Comparison of ENCODE assay signal across 1 cellular context in genomic region chr17:43562679-43563146, GRCh38.
A peak's percentile ranks its signal among the peaks of the same experiment; 100 is the strongest.
TF ChIP-seq lines count a peak whose summit lies in the region.

No MANE protein-coding gene starts in this region.

TF ChIP-seq in HepG2, 621 proteins besides CTCF, POLR2A, EP300 and RAD21 (continues in another document):
- no peak for TF ChIP-seq ZBTB4 (CRISPR knock-in tag; IDR thresholded peaks at IDR 0.05; ENCODE audit: borderline replicate concordance)
- TF ChIP-seq, protein P1, sequence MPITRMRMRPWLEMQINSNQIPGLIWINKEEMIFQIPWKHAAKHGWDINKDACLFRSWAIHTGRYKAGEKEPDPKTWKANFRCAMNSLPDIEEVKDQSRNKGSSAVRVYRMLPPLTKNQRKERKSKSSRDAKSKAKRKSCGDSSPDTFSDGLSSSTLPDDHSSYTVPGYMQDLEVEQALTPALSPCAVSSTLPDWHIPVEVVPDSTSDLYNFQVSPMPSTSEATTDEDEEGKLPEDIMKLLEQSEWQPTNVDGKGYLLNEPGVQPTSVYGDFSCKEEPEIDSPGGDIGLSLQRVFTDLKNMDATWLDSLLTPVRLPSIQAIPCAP (CRISPR knock-in tag; IDR thresholded peaks at IDR 0.05; ENCODE audit: low read depth), result no peak
- no peak; the same call in 1 of the 2 replicates for TF ChIP-seq ETV6 (CRISPR knock-in tag; conservative IDR thresholded peaks at IDR 0.05)
- no peak for TF ChIP-seq ATAD3A (CRISPR knock-in tag; IDR thresholded peaks at IDR 0.05)
- TF ChIP-seq PLSCR1 (CRISPR knock-in tag; IDR thresholded peaks at IDR 0.05; ENCODE audit: borderline replicate concordance), result no peak
- TF ChIP-seq HMG20B (CRISPR knock-in tag; conservative IDR thresholded peaks at IDR 0.05), result no peak
- no peak for TF ChIP-seq ZFP41 (CRISPR knock-in tag; IDR thresholded peaks at IDR 0.05; ENCODE audit: borderline replicate concordance)
- TF ChIP-seq PHF21A (CRISPR knock-in tag; IDR thresholded peaks at IDR 0.05), result peak; percentile 60
- TF ChIP-seq ZNF326 (CRISPR knock-in tag; IDR thresholded peaks at IDR 0.05; ENCODE audit: borderline replicate concordance), result no peak
- TF ChIP-seq, protein P2, sequence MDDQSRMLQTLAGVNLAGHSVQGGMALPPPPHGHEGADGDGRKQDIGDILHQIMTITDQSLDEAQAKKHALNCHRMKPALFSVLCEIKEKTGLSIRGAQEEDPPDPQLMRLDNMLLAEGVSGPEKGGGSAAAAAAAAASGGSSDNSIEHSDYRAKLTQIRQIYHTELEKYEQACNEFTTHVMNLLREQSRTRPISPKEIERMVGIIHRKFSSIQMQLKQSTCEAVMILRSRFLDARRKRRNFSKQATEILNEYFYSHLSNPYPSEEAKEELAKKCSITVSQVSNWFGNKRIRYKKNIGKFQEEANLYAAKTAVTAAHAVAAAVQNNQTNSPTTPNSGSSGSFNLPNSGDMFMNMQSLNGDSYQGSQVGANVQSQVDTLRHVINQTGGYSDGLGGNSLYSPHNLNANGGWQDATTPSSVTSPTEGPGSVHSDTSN (CRISPR knock-in tag; IDR thresholded peaks at IDR 0.05; ENCODE audit: borderline replicate concordance), result no peak
- TF ChIP-seq, protein P3, sequence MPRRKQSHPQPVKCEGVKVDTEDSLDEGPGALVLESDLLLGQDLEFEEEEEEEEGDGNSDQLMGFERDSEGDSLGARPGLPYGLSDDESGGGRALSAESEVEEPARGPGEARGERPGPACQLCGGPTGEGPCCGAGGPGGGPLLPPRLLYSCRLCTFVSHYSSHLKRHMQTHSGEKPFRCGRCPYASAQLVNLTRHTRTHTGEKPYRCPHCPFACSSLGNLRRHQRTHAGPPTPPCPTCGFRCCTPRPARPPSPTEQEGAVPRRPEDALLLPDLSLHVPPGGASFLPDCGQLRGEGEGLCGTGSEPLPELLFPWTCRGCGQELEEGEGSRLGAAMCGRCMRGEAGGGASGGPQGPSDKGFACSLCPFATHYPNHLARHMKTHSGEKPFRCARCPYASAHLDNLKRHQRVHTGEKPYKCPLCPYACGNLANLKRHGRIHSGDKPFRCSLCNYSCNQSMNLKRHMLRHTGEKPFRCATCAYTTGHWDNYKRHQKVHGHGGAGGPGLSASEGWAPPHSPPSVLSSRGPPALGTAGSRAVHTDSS (CRISPR knock-in tag; conservative IDR thresholded peaks at IDR 0.05), result no peak
- no peak for TF ChIP-seq ZC3H4 (CRISPR knock-in tag; IDR thresholded peaks at IDR 0.05; ENCODE audit: borderline replicate concordance)
- TF ChIP-seq TCF7 (IDR thresholded peaks at IDR 0.05; ENCODE audit: low read depth), result peak; percentile 61; the same call in 1 of the 2 replicates
- no peak for TF ChIP-seq ZNF160 (CRISPR knock-in tag; IDR thresholded peaks at IDR 0.05)
- TF ChIP-seq MED8 (CRISPR knock-in tag; IDR thresholded peaks at IDR 0.05; ENCODE audit: insufficient replicate concordance), result no peak
- TF ChIP-seq HOXD1 (CRISPR knock-in tag; IDR thresholded peaks at IDR 0.05), result no peak
- TF ChIP-seq, protein P4, sequence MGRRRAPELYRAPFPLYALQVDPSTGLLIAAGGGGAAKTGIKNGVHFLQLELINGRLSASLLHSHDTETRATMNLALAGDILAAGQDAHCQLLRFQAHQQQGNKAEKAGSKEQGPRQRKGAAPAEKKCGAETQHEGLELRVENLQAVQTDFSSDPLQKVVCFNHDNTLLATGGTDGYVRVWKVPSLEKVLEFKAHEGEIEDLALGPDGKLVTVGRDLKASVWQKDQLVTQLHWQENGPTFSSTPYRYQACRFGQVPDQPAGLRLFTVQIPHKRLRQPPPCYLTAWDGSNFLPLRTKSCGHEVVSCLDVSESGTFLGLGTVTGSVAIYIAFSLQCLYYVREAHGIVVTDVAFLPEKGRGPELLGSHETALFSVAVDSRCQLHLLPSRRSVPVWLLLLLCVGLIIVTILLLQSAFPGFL (CRISPR knock-in tag; IDR thresholded peaks at IDR 0.05), result no peak
- no peak for TF ChIP-seq MAFK (conservative IDR thresholded peaks at IDR 0.05 in 1 of 2, IDR thresholded peaks at IDR 0.05 in 1 of 2; ENCODE audit: low read length in 2 of 2)
- TF ChIP-seq SATB2 (CRISPR knock-in tag; IDR thresholded peaks at IDR 0.05), result no peak
- TF ChIP-seq ZSCAN9 (CRISPR knock-in tag; IDR thresholded peaks at IDR 0.05; ENCODE audit: borderline replicate concordance), result no peak
- no peak for TF ChIP-seq ZSCAN20 (CRISPR knock-in tag; IDR thresholded peaks at IDR 0.05; ENCODE audit: borderline replicate concordance)
- TF ChIP-seq KDM6A (CRISPR knock-in tag; IDR thresholded peaks at IDR 0.05; ENCODE audit: low read depth), result no peak
- TF ChIP-seq, protein P5, sequence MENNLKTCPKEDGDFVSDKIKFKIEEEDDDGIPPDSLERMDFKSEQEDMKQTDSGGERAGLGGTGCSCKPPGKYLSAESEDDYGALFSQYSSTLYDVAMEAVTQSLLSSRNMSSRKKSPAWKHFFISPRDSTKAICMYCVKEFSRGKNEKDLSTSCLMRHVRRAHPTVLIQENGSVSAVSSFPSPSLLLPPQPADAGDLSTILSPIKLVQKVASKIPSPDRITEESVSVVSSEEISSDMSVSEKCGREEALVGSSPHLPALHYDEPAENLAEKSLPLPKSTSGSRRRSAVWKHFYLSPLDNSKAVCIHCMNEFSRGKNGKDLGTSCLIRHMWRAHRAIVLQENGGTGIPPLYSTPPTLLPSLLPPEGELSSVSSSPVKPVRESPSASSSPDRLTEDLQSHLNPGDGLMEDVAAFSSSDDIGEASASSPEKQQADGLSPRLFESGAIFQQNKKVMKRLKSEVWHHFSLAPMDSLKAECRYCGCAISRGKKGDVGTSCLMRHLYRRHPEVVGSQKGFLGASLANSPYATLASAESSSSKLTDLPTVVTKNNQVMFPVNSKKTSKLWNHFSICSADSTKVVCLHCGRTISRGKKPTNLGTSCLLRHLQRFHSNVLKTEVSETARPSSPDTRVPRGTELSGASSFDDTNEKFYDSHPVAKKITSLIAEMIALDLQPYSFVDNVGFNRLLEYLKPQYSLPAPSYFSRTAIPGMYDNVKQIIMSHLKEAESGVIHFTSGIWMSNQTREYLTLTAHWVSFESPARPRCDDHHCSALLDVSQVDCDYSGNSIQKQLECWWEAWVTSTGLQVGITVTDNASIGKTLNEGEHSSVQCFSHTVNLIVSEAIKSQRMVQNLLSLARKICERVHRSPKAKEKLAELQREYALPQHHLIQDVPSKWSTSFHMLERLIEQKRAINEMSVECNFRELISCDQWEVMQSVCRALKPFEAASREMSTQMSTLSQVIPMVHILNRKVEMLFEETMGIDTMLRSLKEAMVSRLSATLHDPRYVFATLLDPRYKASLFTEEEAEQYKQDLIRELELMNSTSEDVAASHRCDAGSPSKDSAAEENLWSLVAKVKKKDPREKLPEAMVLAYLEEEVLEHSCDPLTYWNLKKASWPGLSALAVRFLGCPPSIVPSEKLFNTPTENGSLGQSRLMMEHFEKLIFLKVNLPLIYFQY (CRISPR knock-in tag; IDR thresholded peaks at IDR 0.05; ENCODE audit: borderline replicate concordance), result no peak
- TF ChIP-seq ZNF710 (CRISPR knock-in tag; IDR thresholded peaks at IDR 0.05; ENCODE audit: borderline replicate concordance), result no peak
- no peak for TF ChIP-seq MTF1 (CRISPR knock-in tag; IDR thresholded peaks at IDR 0.05)
- TF ChIP-seq, protein P6, sequence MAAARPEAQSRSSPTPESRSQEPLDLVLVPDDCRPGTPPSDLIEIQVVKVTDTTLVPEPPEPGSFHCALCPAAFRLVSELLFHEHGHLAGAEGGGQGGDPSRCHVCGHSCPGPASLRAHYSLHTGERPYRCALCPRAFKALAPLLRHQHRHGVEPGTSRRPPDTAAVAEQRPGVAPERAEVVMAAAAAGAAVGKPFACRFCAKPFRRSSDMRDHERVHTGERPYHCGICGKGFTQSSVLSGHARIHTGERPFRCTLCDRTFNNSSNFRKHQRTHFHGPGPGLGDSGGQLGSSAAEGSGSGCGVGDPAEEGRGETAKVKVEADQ (CRISPR knock-in tag; IDR thresholded peaks at IDR 0.05; ENCODE audit: borderline replicate concordance), result no peak
- TF ChIP-seq KLF13 (CRISPR knock-in tag; IDR thresholded peaks at IDR 0.05), result no peak
- TF ChIP-seq KMT2A (CRISPR knock-in tag; IDR thresholded peaks at IDR 0.05), result no peak
- TF ChIP-seq CBX2 (IDR thresholded peaks at IDR 0.05; ENCODE audit: low read depth, low read length), result no peak
- no peak for TF ChIP-seq CBX2 (CRISPR knock-in tag; IDR thresholded peaks at IDR 0.05; ENCODE audit: low read depth)
- TF ChIP-seq ZNF607 (CRISPR knock-in tag; IDR thresholded peaks at IDR 0.05; ENCODE audit: borderline replicate concordance), result no peak
- no peak for TF ChIP-seq HES4 (CRISPR knock-in tag; IDR thresholded peaks at IDR 0.05; ENCODE audit: borderline replicate concordance)
- no peak for TF ChIP-seq ZNF224 (CRISPR knock-in tag; IDR thresholded peaks at IDR 0.05)
- TF ChIP-seq GLI4 (CRISPR knock-in tag; IDR thresholded peaks at IDR 0.05; ENCODE audit: borderline replicate concordance), result no peak
- TF ChIP-seq GATAD2A (CRISPR knock-in tag; IDR thresholded peaks at IDR 0.05), result 0 out of 2 replicates have a peak, but pooled peaks have one; percentile 11
- no peak for TF ChIP-seq ELF4 (CRISPR knock-in tag; IDR thresholded peaks at IDR 0.05; ENCODE audit: borderline replicate concordance)
- TF ChIP-seq ZNF879 (CRISPR knock-in tag; IDR thresholded peaks at IDR 0.05), result no peak
- no peak for TF ChIP-seq FLYWCH1 (CRISPR knock-in tag; IDR thresholded peaks at IDR 0.05)
- TF ChIP-seq PHF5A (CRISPR knock-in tag; IDR thresholded peaks at IDR 0.05; ENCODE audit: low read depth, unreplicated experiment), result no peak
- TF ChIP-seq TMF1 (CRISPR knock-in tag; IDR thresholded peaks at IDR 0.05; ENCODE audit: low read depth), result no peak
- TF ChIP-seq PITX1 (CRISPR knock-in tag; IDR thresholded peaks at IDR 0.05), result peak; percentile 48; the same call in 1 of the 2 replicates
- no peak for TF ChIP-seq SOX6 (IDR thresholded peaks at IDR 0.05)
- 0 out of 2 replicates have a peak, but pooled peaks have one; percentile 15 for TF ChIP-seq SOX6 (CRISPR knock-in tag; IDR thresholded peaks at IDR 0.05)
- TF ChIP-seq DNMT3B (CRISPR knock-in tag; conservative IDR thresholded peaks at IDR 0.05), result no peak
- TF ChIP-seq HNRNPK (IDR thresholded peaks at IDR 0.05; ENCODE audit: low read depth, low read length, poor library complexity, severe bottlenecking), result no peak
- no peak for TF ChIP-seq MYPOP (CRISPR knock-in tag; IDR thresholded peaks at IDR 0.05)
- 0 out of 2 replicates have a peak, but pooled peaks have one; percentile 27 for TF ChIP-seq UBTF (CRISPR knock-in tag; IDR thresholded peaks at IDR 0.05)
